ENCODE assay signal across 12 cellular contexts in the genomic region with DNA sequence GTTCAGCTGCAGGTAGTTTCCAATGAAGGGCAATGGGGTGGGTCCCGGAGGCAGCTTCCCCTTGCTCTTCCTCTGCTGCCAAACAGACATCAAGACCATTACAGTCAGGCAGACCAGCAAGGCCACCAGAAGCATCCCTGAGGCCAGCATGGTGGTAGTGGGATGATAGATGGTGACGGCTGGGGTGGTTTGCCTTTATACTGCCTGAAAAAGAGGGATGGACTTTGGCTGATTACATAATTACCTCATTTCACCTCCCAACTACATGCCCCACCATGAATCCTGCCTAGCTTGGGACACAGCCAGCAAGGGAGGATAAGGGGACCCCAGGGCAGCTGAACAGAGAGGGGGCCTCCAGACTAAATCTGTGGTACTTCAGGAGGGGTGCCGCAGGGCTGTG. TPM values are rescaled to one million over a fixed set of nuclear protein-coding genes. Genes with fewer than 3 reads are reported as not detected.
DNase-seq lines count a peak whose midpoint lies in the region; ATAC-seq and TF ChIP-seq lines count a peak whose summit lies in the region.
"Not testable (repeated sequence)": the region's sequence is repeated elsewhere in the genome, so short reads cannot be mapped to it uniquely, and the experiment has no call there.
"Had no signal": no experiment of that assay in that cellular context is flagged by ENCODE, and none has a peak within 500 bp of the region (broad histone marks: within the 10 kb centered on the region; RNA-seq: fewer than 3 reads in every experiment).

A gene with protein sequence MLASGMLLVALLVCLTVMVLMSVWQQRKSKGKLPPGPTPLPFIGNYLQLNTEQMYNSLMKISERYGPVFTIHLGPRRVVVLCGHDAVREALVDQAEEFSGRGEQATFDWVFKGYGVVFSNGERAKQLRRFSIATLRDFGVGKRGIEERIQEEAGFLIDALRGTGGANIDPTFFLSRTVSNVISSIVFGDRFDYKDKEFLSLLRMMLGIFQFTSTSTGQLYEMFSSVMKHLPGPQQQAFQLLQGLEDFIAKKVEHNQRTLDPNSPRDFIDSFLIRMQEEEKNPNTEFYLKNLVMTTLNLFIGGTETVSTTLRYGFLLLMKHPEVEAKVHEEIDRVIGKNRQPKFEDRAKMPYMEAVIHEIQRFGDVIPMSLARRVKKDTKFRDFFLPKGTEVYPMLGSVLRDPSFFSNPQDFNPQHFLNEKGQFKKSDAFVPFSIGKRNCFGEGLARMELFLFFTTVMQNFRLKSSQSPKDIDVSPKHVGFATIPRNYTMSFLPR (minus strand): TSS at position 171 of the 400 bp plus-strand sequence. CDS start 21 bp downstream, at position 150.

- not testable (repeated sequence) for H3K27ac ChIP-seq in naive thymus-derived CD4-positive, alpha-beta T cell (ENCODE audit: low read depth, low read length); neural progenitor cell

- H3K36me3 Mint-ChIP-seq in CD14-positive monocyte; Caco-2 (ENCODE audit: insufficient read depth, unreplicated experiment); activated T-cell treated with anti-CD3 and anti-CD28 coated beads, Interleukin-2, amount 50 U/mL, for 72 hours (ENCODE audit: insufficient read depth in 2 of 2); naive thymus-derived CD4-positive, alpha-beta T cell; neural progenitor cell: not testable (repeated sequence)
- H3K36me3 Mint-ChIP-seq in central memory CD8-positive, alpha-beta T cell (ENCODE audit: insufficient read depth) = peaks cover 27% of the 10 kb centered on the region

- H3K27me3 ChIP-seq in Caco-2 (replicated peaks; ENCODE audit: control insufficient read depth, insufficient read depth, low read length); naive thymus-derived CD4-positive, alpha-beta T cell (ENCODE audit: control insufficient read depth in 2 of 2, insufficient read depth in 2 of 2, low read length in 2 of 2): not testable (repeated sequence)
- H3K27me3 ChIP-seq in neural progenitor cell = peaks cover 44% of the 10 kb centered on the region

- intact Hi-C loops in CD14-positive monocyte (cut with micrococcal nuclease); Caco-2 (cut with micrococcal nuclease; ENCODE audit: unreplicated experiment); left colon (cut with DNase I, micrococcal nuclease); naive thymus-derived CD4-positive, alpha-beta T cell (cut with micrococcal nuclease): not testable (repeated sequence)

- BruUV-seq in Caco-2 (replicated peaks; lab: Mats Ljungman, UMichigan) = not testable (repeated sequence)

- TF ChIP-seq CTCF in CD14-positive monocyte (IDR thresholded peaks at IDR 0.05); Caco-2 (IDR thresholded peaks at IDR 0.05; ENCODE audit: insufficient read depth in 1 of 2, low read depth in 1 of 2, low read length in 1 of 2, severe bottlenecking in 1 of 2, unreplicated experiment in 1 of 2); neural progenitor cell (IDR thresholded peaks at IDR 0.05): not testable (repeated sequence)

- not testable (repeated sequence) for DNase-seq in CD14-positive monocyte (ENCODE audit: low spot score); Caco-2; activated T-cell treated with anti-CD3 and anti-CD28 coated beads, Interleukin-2, amount 50 U/mL, for 72 hours; central memory CD8-positive, alpha-beta T cell (ENCODE audit: low spot score in 2 of 2); left colon; naive thymus-derived CD4-positive, alpha-beta T cell; neural progenitor cell (ENCODE audit: low spot score)

- H2AFZ ChIP-seq in neural progenitor cell (replicated peaks) = peak within 1 kb of the TSS; percentile 85

- peaks cover 15% of the 10 kb centered on the region for H3K4me1 Mint-ChIP-seq in CD14-positive monocyte
- peaks cover 12% of the 10 kb centered on the region for H3K4me1 Mint-ChIP-seq in Caco-2 (ENCODE audit: low read depth, unreplicated experiment)
- H3K4me1 Mint-ChIP-seq in activated T-cell treated with anti-CD3 and anti-CD28 coated beads, Interleukin-2, amount 50 U/mL, for 72 hours (ENCODE audit: low read depth) = peaks cover 14% of the 10 kb centered on the region
- H3K4me1 Mint-ChIP-seq in central memory CD8-positive, alpha-beta T cell = peaks cover 30% of the 10 kb centered on the region
- H3K4me1 Mint-ChIP-seq in naive thymus-derived CD4-positive, alpha-beta T cell = peaks cover 12 to 30% (median 21%) of the 10 kb centered on the region in 7 donors
- not testable (repeated sequence) for H3K4me1 Mint-ChIP-seq in neural progenitor cell

- CTCF ChIA-PET in Caco-2 (lab: Charles Lee); naive thymus-derived CD4-positive, alpha-beta T cell (lab: Charles Lee): not testable (repeated sequence)

- not testable (repeated sequence) for H3K79me2 ChIP-seq in neural progenitor cell (ENCODE audit: low read depth)

- not testable (repeated sequence) for H3K36me3 ChIP-seq in Caco-2 (ENCODE audit: control insufficient read depth, insufficient read depth, low read length); naive thymus-derived CD4-positive, alpha-beta T cell (ENCODE audit: control insufficient read depth in 2 of 3, insufficient read depth in 3 of 3, low read length in 3 of 3); neural progenitor cell

- H3K9ac ChIP-seq in neural progenitor cell = not testable (repeated sequence)

- peaks cover 21 to 33% (median 25%) of the 10 kb centered on the region in 3 donors for H3K27me3 Mint-ChIP-seq in CD14-positive monocyte (ENCODE audit: low read depth in 3 of 3)
- not testable (repeated sequence) for H3K27me3 Mint-ChIP-seq in Caco-2 (ENCODE audit: insufficient read depth, unreplicated experiment)
- H3K27me3 Mint-ChIP-seq in activated T-cell treated with anti-CD3 and anti-CD28 coated beads, Interleukin-2, amount 50 U/mL, for 72 hours (ENCODE audit: low read depth) = peaks cover 44% of the 10 kb centered on the region
- H3K27me3 Mint-ChIP-seq in central memory CD8-positive, alpha-beta T cell = peaks cover 46% of the 10 kb centered on the region
- peaks cover 16 to 57% (median 31%) of the 10 kb centered on the region in 5 donors for H3K27me3 Mint-ChIP-seq in naive thymus-derived CD4-positive, alpha-beta T cell
- peaks cover 27% of the 10 kb centered on the region for H3K27me3 Mint-ChIP-seq in neural progenitor cell (ENCODE audit: insufficient read depth, low read depth)

- not testable (repeated sequence) for H3K9me3 ChIP-seq in Caco-2; naive thymus-derived CD4-positive, alpha-beta T cell (ENCODE audit: control insufficient read depth in 2 of 3, low read length in 3 of 3); neural progenitor cell (ENCODE audit: low read depth)

- POLR2A ChIA-PET in Caco-2 (lab: Charles Lee) = not testable (repeated sequence)
- POLR2A ChIA-PET in naive thymus-derived CD4-positive, alpha-beta T cell (lab: Charles Lee) = interaction anchor here (0.7 kb wide), 1 partner anchor 297 kb away, joined by 3 read pairs; no protein-coding TSS in a partner anchor

- peak within 1 kb of the TSS; percentile 24 to 72 for H3K4me3 Mint-ChIP-seq in CD14-positive monocyte
- not testable (repeated sequence) for H3K4me3 Mint-ChIP-seq in Caco-2 (ENCODE audit: unreplicated experiment); neural progenitor cell
- H3K4me3 Mint-ChIP-seq in activated T-cell treated with anti-CD3 and anti-CD28 coated beads, Interleukin-2, amount 50 U/mL, for 72 hours = peak within 1 kb of the TSS; percentile 40 to 69
- peak within 1 kb of the TSS; percentile 62 for H3K4me3 Mint-ChIP-seq in central memory CD8-positive, alpha-beta T cell
- H3K4me3 Mint-ChIP-seq in naive thymus-derived CD4-positive, alpha-beta T cell = peak within 1 kb of the TSS in 9 of 10 donors; percentile 10 to 81 (median 65)

- not testable (repeated sequence) for H4K20me1 ChIP-seq in neural progenitor cell (ENCODE audit: low read depth)

- H3K4me3 ChIP-seq in Caco-2 (ENCODE audit: low read depth, low read length); naive thymus-derived CD4-positive, alpha-beta T cell (ENCODE audit: low read length); neural progenitor cell: not testable (repeated sequence)

- H3K4me2 ChIP-seq in neural progenitor cell = not testable (repeated sequence)

- peak within 1 kb of the TSS in 2 of 7 donors; percentile 9 to 32 for H3K27ac Mint-ChIP-seq in CD14-positive monocyte
- peak within 1 kb of the TSS; percentile 23 for H3K27ac Mint-ChIP-seq in Caco-2 (ENCODE audit: unreplicated experiment)
- H3K27ac Mint-ChIP-seq in activated T-cell treated with anti-CD3 and anti-CD28 coated beads, Interleukin-2, amount 50 U/mL, for 72 hours = peak within 1 kb of the TSS; percentile 10
- peak within 1 kb of the TSS; percentile 93 for H3K27ac Mint-ChIP-seq in central memory CD8-positive, alpha-beta T cell (ENCODE audit: low read depth)
- H3K27ac Mint-ChIP-seq in naive thymus-derived CD4-positive, alpha-beta T cell = peak within 1 kb of the TSS in 6 of 9 donors; percentile 14 to 78 (median 58)
- H3K27ac Mint-ChIP-seq in neural progenitor cell = not testable (repeated sequence)

- ATAC-seq in activated T-cell treated with anti-CD3 and anti-CD28 coated beads, Interleukin-2, amount 50 U/mL, for 72 hours (replicated peaks in 1 of 2); central memory CD8-positive, alpha-beta T cell (replicated peaks; ENCODE audit: extremely low read depth, poor library complexity, severe bottlenecking); naive thymus-derived CD4-positive, alpha-beta T cell: not testable (repeated sequence)
- peak; percentile 42 for ATAC-seq in left colon

- H3K4me1 ChIP-seq in Caco-2; naive thymus-derived CD4-positive, alpha-beta T cell (ENCODE audit: control insufficient read depth in 2 of 2, insufficient read depth in 2 of 2, low read length in 2 of 2); neural progenitor cell: not testable (repeated sequence)

- not testable (repeated sequence) for H3F3A ChIP-seq in neural progenitor cell (ENCODE audit: low read depth)

- not testable (repeated sequence) for H3K9me3 Mint-ChIP-seq in CD14-positive monocyte; Caco-2 (ENCODE audit: unreplicated experiment); activated T-cell treated with anti-CD3 and anti-CD28 coated beads, Interleukin-2, amount 50 U/mL, for 72 hours; central memory CD8-positive, alpha-beta T cell; naive thymus-derived CD4-positive, alpha-beta T cell; neural progenitor cell

RNA-seq across cellular contexts. Expression of the gene that starts here (rescaled TPM):
- not detected for polyA plus RNA-seq in CD14-positive monocyte
- total RNA-seq in Caco-2 (2022) = not detected in 2 replicates
- total RNA-seq in activated T-cell treated with anti-CD3 and anti-CD28 coated beads, Interleukin-2, amount 50 U/mL, for 72 hours = not detected
- total RNA-seq in left colon = not detected
- total RNA-seq in naive thymus-derived CD4-positive, alpha-beta T cell = under 1 TPM in 3 of 5 experiments, not detected in 2; 0.19 to 0.43 (median 0.27) TPM
- polyA plus RNA-seq in naive thymus-derived CD4-positive, alpha-beta T cell = not detected
- total RNA-seq in neural progenitor cell (ENCODE audit: low replicate concordance) = not detected in 2 replicates
- total RNA-seq: Daoy, GM23248, HT-29 had no signal
- polyA plus RNA-seq: A549, BJ, GM23248 had no signal

Comparison
In these comparisons a context has a peak if more than half of its experiments do, and no peak if none do; other contexts are left out.
1. Peak in ATAC-seq in left colon; RNA of the gene not detected or under 1 TPM.